ENCODE assay signal across 1 cellular context in the genomic region with DNA sequence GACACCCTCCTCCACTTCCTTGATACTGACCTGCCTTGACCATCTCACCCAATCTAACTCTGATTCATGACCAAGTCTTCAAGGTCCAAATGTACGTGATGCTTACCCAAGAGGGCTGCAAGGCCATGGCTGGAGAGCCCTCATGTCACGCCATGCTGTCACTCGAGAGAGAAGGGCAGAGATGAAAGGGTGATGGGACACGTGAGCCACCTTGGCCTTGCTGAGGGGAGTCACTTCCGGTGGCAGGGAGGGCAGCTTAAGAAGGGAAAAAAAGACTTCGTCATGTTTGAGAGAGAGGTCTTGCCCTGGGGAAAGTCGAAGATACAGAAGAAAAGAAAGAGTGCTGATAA.
TF ChIP-seq lines count a peak whose summit lies in the region.

No MANE protein-coding gene starts in this region.

TF ChIP-seq in IMR-90, 13 proteins besides CTCF, POLR2A, EP300 and RAD21 (continued from another document):
- TF ChIP-seq, protein P1, sequence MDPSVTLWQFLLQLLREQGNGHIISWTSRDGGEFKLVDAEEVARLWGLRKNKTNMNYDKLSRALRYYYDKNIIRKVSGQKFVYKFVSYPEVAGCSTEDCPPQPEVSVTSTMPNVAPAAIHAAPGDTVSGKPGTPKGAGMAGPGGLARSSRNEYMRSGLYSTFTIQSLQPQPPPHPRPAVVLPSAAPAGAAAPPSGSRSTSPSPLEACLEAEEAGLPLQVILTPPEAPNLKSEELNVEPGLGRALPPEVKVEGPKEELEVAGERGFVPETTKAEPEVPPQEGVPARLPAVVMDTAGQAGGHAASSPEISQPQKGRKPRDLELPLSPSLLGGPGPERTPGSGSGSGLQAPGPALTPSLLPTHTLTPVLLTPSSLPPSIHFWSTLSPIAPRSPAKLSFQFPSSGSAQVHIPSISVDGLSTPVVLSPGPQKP (IDR thresholded peaks at IDR 0.05; ENCODE audit: borderline replicate concordance, low read depth, low read length): no peak
- TF ChIP-seq CEBPB (IDR thresholded peaks at IDR 0.05; ENCODE audit: low read depth, low read length): no peak
- TF ChIP-seq, protein P2, sequence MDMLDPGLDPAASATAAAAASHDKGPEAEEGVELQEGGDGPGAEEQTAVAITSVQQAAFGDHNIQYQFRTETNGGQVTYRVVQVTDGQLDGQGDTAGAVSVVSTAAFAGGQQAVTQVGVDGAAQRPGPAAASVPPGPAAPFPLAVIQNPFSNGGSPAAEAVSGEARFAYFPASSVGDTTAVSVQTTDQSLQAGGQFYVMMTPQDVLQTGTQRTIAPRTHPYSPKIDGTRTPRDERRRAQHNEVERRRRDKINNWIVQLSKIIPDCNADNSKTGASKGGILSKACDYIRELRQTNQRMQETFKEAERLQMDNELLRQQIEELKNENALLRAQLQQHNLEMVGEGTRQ (IDR thresholded peaks at IDR 0.05; ENCODE audit: low read depth, low read length): no peak
- TF ChIP-seq SMC3 (IDR thresholded peaks at IDR 0.05; ENCODE audit: low read depth, low read length): no peak
- no peak for TF ChIP-seq RCOR1 (IDR thresholded peaks at IDR 0.05; ENCODE audit: insufficient replicate concordance, low read length)
